6 cellular contexts compared by ENCODE assay signal in the genomic region with DNA sequence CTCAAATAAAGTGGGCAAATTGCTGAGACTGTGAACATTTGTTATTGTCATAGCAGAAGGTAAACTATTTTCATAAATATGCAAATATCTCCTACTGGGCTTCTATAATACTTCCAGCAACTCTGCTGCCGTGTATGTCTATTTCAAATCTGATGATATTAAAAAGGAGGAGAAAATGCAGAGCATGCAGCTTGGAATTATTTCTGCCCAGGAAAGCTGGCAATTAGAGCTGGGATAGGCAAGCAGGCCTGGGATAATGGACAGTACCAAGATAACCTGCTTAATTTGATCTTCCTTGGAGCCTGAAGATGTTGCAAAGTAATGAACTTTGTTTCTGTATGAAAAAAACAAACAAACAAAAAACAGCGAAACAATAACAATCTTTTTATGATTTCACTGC.
"Had no signal": no experiment of that assay in that cellular context is flagged by ENCODE, and none has a peak within 500 bp of the region (broad histone marks: within the 10 kb centered on the region; RNA-seq: fewer than 3 reads in every experiment).

No MANE protein-coding gene starts in this region.

- DNase-seq: H9, HCEC 1CT, KBM-7 had no signal

- H2AFZ ChIP-seq: GM23338 had no signal

- H3K4me2 ChIP-seq: GM23338 had no signal

- H3K27ac ChIP-seq: HL-60 had no signal

- ATAC-seq: GM23338, HepG2 had no signal

- H3K4me3 ChIP-seq: GM23338 had no signal
